8 cellular contexts compared by ENCODE assay signal in genomic region chr7:10284001-10284400, GRCh38.
"Had no signal": no experiment of that assay in that cellular context is flagged by ENCODE, and none has a peak within 500 bp of the region (broad histone marks: within the 10 kb centered on the region; RNA-seq: fewer than 3 reads in every experiment).

No MANE protein-coding gene starts in this region.

- H3K4me3 ChIP-seq: GM12878 had no signal

- DNase-seq: GDM1, GF-D8 had no signal

- FAIRE-seq: G401.6, GM12878, GM12891, GM12892, GM18507, GM19239 had no signal
